12 cellular contexts compared by ENCODE assay signal in genomic region chr10:112775892-112776679, GRCh38.
DNase-seq lines count a peak whose midpoint lies in the region; ATAC-seq and TF ChIP-seq lines count a peak whose summit lies in the region.
"Had no signal": no experiment of that assay in that cellular context is flagged by ENCODE, and none has a peak within 500 bp of the region (broad histone marks: within the 10 kb centered on the region; RNA-seq: fewer than 3 reads in every experiment).

No MANE protein-coding gene starts in this region.

- no peak for ATAC-seq in HG02763 (IDR thresholded peaks at IDR 0.05; ENCODE audit: unreplicated experiment)
- ATAC-seq: WTC11 had no signal

- H3K27me3 Mint-ChIP-seq in brain, result peaks cover 3% of the 10 kb centered on the region
- no peaks in the 10 kb centered on the region for H3K27me3 Mint-ChIP-seq in progenitor cell of endocrine pancreas
- H3K27me3 Mint-ChIP-seq: activated T-cell treated with anti-CD3 and anti-CD28 coated beads, Interleukin-2, amount 50 U/mL, for 24 hours; CD4-positive, CD25-positive, alpha-beta regulatory T cell had no signal

- DNase-seq in HuH-7 (ENCODE audit: low spot score), result peak; percentile 49
- peak; percentile 20 for DNase-seq in NCI-H510A (lab: John Stamatoyannopoulos, UW)
- DNase-seq in progenitor cell of endocrine pancreas (ENCODE audit: low spot score, unreplicated experiment), result no peak
- no peak for DNase-seq in MV-4-11 (lab: John Stamatoyannopoulos, UW)
- DNase-seq in erythroblast (lab: John Stamatoyannopoulos, UW), result no peak
- DNase-seq in DMS114 treated with DMSO at 0.1 percent for 48 hours (lab: John Stamatoyannopoulos, UW; ENCODE audit: unreplicated experiment), result no peak
- DNase-seq: activated T-cell treated with anti-CD3 and anti-CD28 coated beads, Interleukin-2, amount 50 U/mL, for 24 hours; CD4-positive, CD25-positive, alpha-beta regulatory T cell; NCI-H1694 had no signal

- H3K4me1 Mint-ChIP-seq in brain (peaks cover 30% of the 10 kb centered on the region), progenitor cell of endocrine pancreas (ENCODE audit: low read depth) (peaks cover 51% of the 10 kb centered on the region)

- H3K9me3 Mint-ChIP-seq in brain, result peaks cover 0 to 14% (median 6%) of the 10 kb centered on the region in 5 experiments
- H3K9me3 Mint-ChIP-seq in progenitor cell of endocrine pancreas (ENCODE audit: low read depth), result peaks cover 7% of the 10 kb centered on the region
- H3K9me3 Mint-ChIP-seq: activated T-cell treated with anti-CD3 and anti-CD28 coated beads, Interleukin-2, amount 50 U/mL, for 24 hours; WTC11 had no signal

- H3K36me3 Mint-ChIP-seq in brain (peaks cover 16% of the 10 kb centered on the region), progenitor cell of endocrine pancreas (ENCODE audit: insufficient read depth) (peaks cover 13% of the 10 kb centered on the region)
- H3K36me3 Mint-ChIP-seq: WTC11 had no signal

- no peak for TF ChIP-seq POLR2A in erythroblast (IDR thresholded peaks at IDR 0.05; ENCODE audit: low read length)

- H3K27ac Mint-ChIP-seq in brain (peak overlapping the region in 4 of 5 experiments; percentile 6 to 89 (median 75)), progenitor cell of endocrine pancreas (peak overlapping the region; percentile 92)
- H3K27ac Mint-ChIP-seq: activated T-cell treated with anti-CD3 and anti-CD28 coated beads, Interleukin-2, amount 50 U/mL, for 24 hours; CD4-positive, CD25-positive, alpha-beta regulatory T cell; WTC11 had no signal

- H3K4me3 Mint-ChIP-seq in brain (peak overlapping the region; percentile 31 to 52 (median 48)), progenitor cell of endocrine pancreas (ENCODE audit: low read depth) (peak overlapping the region; percentile 3)
- H3K4me3 Mint-ChIP-seq: activated T-cell treated with anti-CD3 and anti-CD28 coated beads, Interleukin-2, amount 50 U/mL, for 24 hours; CD4-positive, CD25-positive, alpha-beta regulatory T cell; WTC11 had no signal

- TF ChIP-seq CTCF in brain (conservative IDR thresholded peaks at IDR 0.05) (no peak), progenitor cell of endocrine pancreas (IDR thresholded peaks at IDR 0.05; ENCODE audit: unreplicated experiment) (no peak)

Comparison
In these comparisons a context has a peak if more than half of its experiments do, and no peak if none do; other contexts are left out.
1. DNase-seq: peak in HuH-7 (single experiment) and NCI-H510A (single experiment); none in progenitor cell of endocrine pancreas (single experiment), MV-4-11 (single experiment), erythroblast (0 of 2) and DMS114 treated with DMSO at 0.1 percent for 48 hours (single experiment).